Comparison of ENCODE assay signal across 1 cellular context in the genomic region with DNA sequence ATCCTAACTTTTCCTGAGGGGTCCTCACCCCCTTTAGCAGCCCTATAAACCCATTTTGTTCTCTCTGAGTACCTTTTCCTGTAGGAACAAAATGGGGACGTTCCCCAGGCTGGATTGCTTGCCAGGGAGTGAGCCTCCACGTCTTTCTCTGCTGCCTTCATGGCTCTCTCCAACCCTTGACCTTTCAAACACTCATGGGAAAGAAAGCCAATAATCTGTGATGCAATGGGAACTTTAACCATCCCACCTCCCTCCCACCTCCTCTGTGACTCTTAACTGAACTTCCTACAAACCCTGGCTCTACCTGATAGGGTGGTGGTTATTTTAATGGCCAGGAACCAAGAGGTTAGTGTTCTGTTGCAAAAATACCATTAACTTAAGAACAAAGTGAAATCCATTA.
TF ChIP-seq lines count a peak whose summit lies in the region.

No MANE protein-coding gene starts in this region.

TF ChIP-seq in HepG2, 621 proteins besides CTCF, POLR2A, EP300 and RAD21 (continued from another document and continues in another):
- TF ChIP-seq MXI1 (IDR thresholded peaks at IDR 0.05; ENCODE audit: borderline replicate concordance, low read depth, low read length) = no peak
- no peak for TF ChIP-seq ZNF775 (CRISPR knock-in tag; IDR thresholded peaks at IDR 0.05; ENCODE audit: borderline replicate concordance)
- no peak for TF ChIP-seq TOE1 (CRISPR knock-in tag; IDR thresholded peaks at IDR 0.05)
- no peak for TF ChIP-seq HOXA9 (CRISPR knock-in tag; IDR thresholded peaks at IDR 0.05; ENCODE audit: borderline replicate concordance)
- TF ChIP-seq ETV5 (CRISPR knock-in tag; IDR thresholded peaks at IDR 0.05; ENCODE audit: borderline replicate concordance) = peak; percentile 54; the same call in 1 of the 2 replicates
- no peak for TF ChIP-seq ZNF619 (CRISPR knock-in tag; IDR thresholded peaks at IDR 0.05)
- no peak for TF ChIP-seq ZSCAN25 (CRISPR knock-in tag; IDR thresholded peaks at IDR 0.05)
- no peak for TF ChIP-seq EED (CRISPR knock-in tag; IDR thresholded peaks at IDR 0.05)
- TF ChIP-seq ATM (IDR thresholded peaks at IDR 0.05; ENCODE audit: borderline replicate concordance) = no peak
- no peak for TF ChIP-seq ZNF335 (CRISPR knock-in tag; IDR thresholded peaks at IDR 0.05)
- TF ChIP-seq NPAS2 (CRISPR knock-in tag; IDR thresholded peaks at IDR 0.05; ENCODE audit: borderline replicate concordance) = no peak
- peak; percentile 55; the same call in 1 of the 2 replicates for TF ChIP-seq ERF (CRISPR knock-in tag; IDR thresholded peaks at IDR 0.05)
- no peak for TF ChIP-seq ZNF552 (CRISPR knock-in tag; IDR thresholded peaks at IDR 0.05; ENCODE audit: borderline replicate concordance)
- TF ChIP-seq HNRNPH1 (optimal IDR thresholded peaks at IDR 0.05; ENCODE audit: low read depth, low read length) = no peak
- TF ChIP-seq, protein P1, sequence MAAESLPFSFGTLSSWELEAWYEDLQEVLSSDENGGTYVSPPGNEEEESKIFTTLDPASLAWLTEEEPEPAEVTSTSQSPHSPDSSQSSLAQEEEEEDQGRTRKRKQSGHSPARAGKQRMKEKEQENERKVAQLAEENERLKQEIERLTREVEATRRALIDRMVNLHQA (CRISPR knock-in tag; IDR thresholded peaks at IDR 0.05) = no peak
- no peak for TF ChIP-seq ZNF776 (CRISPR knock-in tag; IDR thresholded peaks at IDR 0.05)
- TF ChIP-seq SRSF9 (IDR thresholded peaks at IDR 0.05; ENCODE audit: borderline replicate concordance, insufficient read depth, low read depth, low read length, poor library complexity, severe bottlenecking) = no peak
- no peak for TF ChIP-seq ADNP (CRISPR knock-in tag; IDR thresholded peaks at IDR 0.05)
- TF ChIP-seq ZSCAN22 (CRISPR knock-in tag; IDR thresholded peaks at IDR 0.05) = no peak
- TF ChIP-seq HOXA5 (CRISPR knock-in tag; IDR thresholded peaks at IDR 0.05) = no peak; the same call in 1 of the 2 replicates
- TF ChIP-seq, protein P2, sequence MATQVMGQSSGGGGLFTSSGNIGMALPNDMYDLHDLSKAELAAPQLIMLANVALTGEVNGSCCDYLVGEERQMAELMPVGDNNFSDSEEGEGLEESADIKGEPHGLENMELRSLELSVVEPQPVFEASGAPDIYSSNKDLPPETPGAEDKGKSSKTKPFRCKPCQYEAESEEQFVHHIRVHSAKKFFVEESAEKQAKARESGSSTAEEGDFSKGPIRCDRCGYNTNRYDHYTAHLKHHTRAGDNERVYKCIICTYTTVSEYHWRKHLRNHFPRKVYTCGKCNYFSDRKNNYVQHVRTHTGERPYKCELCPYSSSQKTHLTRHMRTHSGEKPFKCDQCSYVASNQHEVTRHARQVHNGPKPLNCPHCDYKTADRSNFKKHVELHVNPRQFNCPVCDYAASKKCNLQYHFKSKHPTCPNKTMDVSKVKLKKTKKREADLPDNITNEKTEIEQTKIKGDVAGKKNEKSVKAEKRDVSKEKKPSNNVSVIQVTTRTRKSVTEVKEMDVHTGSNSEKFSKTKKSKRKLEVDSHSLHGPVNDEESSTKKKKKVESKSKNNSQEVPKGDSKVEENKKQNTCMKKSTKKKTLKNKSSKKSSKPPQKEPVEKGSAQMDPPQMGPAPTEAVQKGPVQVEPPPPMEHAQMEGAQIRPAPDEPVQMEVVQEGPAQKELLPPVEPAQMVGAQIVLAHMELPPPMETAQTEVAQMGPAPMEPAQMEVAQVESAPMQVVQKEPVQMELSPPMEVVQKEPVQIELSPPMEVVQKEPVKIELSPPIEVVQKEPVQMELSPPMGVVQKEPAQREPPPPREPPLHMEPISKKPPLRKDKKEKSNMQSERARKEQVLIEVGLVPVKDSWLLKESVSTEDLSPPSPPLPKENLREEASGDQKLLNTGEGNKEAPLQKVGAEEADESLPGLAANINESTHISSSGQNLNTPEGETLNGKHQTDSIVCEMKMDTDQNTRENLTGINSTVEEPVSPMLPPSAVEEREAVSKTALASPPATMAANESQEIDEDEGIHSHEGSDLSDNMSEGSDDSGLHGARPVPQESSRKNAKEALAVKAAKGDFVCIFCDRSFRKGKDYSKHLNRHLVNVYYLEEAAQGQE (IDR thresholded peaks at IDR 0.05; ENCODE audit: borderline replicate concordance in 1 of 2, low read depth in 1 of 2, low read length in 2 of 2) = no peak
- no peak for TF ChIP-seq ARNT2 (CRISPR knock-in tag; IDR thresholded peaks at IDR 0.05; ENCODE audit: low read depth)
- no peak for TF ChIP-seq TSC22D2 (CRISPR knock-in tag; IDR thresholded peaks at IDR 0.05; ENCODE audit: borderline replicate concordance)
- TF ChIP-seq, protein P3, sequence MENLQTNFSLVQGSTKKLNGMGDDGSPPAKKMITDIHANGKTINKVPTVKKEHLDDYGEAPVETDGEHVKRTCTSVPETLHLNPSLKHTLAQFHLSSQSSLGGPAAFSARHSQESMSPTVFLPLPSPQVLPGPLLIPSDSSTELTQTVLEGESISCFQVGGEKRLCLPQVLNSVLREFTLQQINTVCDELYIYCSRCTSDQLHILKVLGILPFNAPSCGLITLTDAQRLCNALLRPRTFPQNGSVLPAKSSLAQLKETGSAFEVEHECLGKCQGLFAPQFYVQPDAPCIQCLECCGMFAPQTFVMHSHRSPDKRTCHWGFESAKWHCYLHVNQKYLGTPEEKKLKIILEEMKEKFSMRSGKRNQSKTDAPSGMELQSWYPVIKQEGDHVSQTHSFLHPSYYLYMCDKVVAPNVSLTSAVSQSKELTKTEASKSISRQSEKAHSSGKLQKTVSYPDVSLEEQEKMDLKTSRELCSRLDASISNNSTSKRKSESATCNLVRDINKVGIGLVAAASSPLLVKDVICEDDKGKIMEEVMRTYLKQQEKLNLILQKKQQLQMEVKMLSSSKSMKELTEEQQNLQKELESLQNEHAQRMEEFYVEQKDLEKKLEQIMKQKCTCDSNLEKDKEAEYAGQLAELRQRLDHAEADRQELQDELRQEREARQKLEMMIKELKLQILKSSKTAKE (CRISPR knock-in tag; IDR thresholded peaks at IDR 0.05; ENCODE audit: borderline replicate concordance) = no peak
- TF ChIP-seq, protein P4, sequence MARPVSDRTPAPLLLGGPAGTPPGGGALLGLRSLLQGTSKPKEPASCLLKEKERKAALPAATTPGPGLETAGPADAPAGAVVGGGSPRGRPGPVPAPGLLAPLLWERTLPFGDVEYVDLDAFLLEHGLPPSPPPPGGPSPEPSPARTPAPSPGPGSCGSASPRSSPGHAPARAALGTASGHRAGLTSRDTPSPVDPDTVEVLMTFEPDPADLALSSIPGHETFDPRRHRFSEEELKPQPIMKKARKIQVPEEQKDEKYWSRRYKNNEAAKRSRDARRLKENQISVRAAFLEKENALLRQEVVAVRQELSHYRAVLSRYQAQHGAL (CRISPR knock-in tag; IDR thresholded peaks at IDR 0.05; ENCODE audit: not compliant biosample characterization) = no peak
- TF ChIP-seq PTBP1 (IDR thresholded peaks at IDR 0.05; ENCODE audit: low read depth, low read length, poor library complexity, severe bottlenecking) = no peak
- no peak for TF ChIP-seq JUND (CRISPR knock-in tag; IDR thresholded peaks at IDR 0.05)
- TF ChIP-seq KAT7 (CRISPR knock-in tag; IDR thresholded peaks at IDR 0.05; ENCODE audit: borderline replicate concordance) = 0 out of 2 replicates have a peak, but pooled peaks have one; percentile 47
- TF ChIP-seq, protein P5, sequence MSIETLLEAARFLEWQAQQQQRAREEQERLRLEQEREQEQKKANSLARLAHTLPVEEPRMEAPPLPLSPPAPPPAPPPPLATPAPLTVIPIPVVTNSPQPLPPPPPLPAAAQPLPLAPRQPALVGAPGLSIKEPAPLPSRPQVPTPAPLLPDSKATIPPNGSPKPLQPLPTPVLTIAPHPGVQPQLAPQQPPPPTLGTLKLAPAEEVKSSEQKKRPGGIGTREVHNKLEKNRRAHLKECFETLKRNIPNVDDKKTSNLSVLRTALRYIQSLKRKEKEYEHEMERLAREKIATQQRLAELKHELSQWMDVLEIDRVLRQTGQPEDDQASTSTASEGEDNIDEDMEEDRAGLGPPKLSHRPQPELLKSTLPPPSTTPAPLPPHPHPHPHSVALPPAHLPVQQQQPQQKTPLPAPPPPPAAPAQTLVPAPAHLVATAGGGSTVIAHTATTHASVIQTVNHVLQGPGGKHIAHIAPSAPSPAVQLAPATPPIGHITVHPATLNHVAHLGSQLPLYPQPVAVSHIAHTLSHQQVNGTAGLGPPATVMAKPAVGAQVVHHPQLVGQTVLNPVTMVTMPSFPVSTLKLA (IDR thresholded peaks at IDR 0.05) = no peak
- peak; percentile 65; the same call in 1 of the 2 replicates for TF ChIP-seq DPF2 (CRISPR knock-in tag; IDR thresholded peaks at IDR 0.05; ENCODE audit: borderline replicate concordance, low read depth)
- TF ChIP-seq ZNF350 (CRISPR knock-in tag; IDR thresholded peaks at IDR 0.05; ENCODE audit: borderline replicate concordance, low read depth) = no peak
- no peak for TF ChIP-seq SNRNP70 (IDR thresholded peaks at IDR 0.05; ENCODE audit: low read depth, low read length)
- TF ChIP-seq ZNF781 (CRISPR knock-in tag; IDR thresholded peaks at IDR 0.05; ENCODE audit: borderline replicate concordance, not compliant biosample characterization) = no peak
- TF ChIP-seq, protein P6, sequence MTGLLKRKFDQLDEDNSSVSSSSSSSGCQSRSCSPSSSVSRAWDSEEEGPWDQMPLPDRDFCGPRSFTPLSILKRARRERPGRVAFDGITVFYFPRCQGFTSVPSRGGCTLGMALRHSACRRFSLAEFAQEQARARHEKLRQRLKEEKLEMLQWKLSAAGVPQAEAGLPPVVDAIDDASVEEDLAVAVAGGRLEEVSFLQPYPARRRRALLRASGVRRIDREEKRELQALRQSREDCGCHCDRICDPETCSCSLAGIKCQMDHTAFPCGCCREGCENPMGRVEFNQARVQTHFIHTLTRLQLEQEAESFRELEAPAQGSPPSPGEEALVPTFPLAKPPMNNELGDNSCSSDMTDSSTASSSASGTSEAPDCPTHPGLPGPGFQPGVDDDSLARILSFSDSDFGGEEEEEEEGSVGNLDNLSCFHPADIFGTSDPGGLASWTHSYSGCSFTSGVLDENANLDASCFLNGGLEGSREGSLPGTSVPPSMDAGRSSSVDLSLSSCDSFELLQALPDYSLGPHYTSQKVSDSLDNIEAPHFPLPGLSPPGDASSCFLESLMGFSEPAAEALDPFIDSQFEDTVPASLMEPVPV (CRISPR knock-in tag; IDR thresholded peaks at IDR 0.05) = no peak
- TF ChIP-seq SNAPC2 (CRISPR knock-in tag; IDR thresholded peaks at IDR 0.05) = no peak
- TF ChIP-seq ZFP36L2 (CRISPR knock-in tag; IDR thresholded peaks at IDR 0.05) = no peak
- TF ChIP-seq, protein P7, sequence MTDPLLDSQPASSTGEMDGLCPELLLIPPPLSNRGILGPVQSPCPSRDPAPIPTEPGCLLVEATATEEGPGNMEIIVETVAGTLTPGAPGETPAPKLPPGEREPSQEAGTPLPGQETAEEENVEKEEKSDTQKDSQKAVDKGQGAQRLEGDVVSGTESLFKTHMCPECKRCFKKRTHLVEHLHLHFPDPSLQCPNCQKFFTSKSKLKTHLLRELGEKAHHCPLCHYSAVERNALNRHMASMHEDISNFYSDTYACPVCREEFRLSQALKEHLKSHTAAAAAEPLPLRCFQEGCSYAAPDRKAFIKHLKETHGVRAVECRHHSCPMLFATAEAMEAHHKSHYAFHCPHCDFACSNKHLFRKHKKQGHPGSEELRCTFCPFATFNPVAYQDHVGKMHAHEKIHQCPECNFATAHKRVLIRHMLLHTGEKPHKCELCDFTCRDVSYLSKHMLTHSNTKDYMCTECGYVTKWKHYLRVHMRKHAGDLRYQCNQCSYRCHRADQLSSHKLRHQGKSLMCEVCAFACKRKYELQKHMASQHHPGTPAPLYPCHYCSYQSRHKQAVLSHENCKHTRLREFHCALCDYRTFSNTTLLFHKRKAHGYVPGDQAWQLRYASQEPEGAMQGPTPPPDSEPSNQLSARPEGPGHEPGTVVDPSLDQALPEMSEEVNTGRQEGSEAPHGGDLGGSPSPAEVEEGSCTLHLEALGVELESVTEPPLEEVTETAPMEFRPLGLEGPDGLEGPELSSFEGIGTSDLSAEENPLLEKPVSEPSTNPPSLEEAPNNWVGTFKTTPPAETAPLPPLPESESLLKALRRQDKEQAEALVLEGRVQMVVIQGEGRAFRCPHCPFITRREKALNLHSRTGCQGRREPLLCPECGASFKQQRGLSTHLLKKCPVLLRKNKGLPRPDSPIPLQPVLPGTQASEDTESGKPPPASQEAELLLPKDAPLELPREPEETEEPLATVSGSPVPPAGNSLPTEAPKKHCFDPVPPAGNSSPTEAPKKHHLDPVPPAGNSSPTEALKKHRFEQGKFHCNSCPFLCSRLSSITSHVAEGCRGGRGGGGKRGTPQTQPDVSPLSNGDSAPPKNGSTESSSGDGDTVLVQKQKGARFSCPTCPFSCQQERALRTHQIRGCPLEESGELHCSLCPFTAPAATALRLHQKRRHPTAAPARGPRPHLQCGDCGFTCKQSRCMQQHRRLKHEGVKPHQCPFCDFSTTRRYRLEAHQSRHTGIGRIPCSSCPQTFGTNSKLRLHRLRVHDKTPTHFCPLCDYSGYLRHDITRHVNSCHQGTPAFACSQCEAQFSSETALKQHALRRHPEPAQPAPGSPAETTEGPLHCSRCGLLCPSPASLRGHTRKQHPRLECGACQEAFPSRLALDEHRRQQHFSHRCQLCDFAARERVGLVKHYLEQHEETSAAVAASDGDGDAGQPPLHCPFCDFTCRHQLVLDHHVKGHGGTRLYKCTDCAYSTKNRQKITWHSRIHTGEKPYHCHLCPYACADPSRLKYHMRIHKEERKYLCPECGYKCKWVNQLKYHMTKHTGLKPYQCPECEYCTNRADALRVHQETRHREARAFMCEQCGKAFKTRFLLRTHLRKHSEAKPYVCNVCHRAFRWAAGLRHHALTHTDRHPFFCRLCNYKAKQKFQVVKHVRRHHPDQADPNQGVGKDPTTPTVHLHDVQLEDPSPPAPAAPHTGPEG (CRISPR knock-in tag; IDR thresholded peaks at IDR 0.05) = no peak
- TF ChIP-seq ZNF766 (CRISPR knock-in tag; IDR thresholded peaks at IDR 0.05; ENCODE audit: borderline replicate concordance) = no peak
- TF ChIP-seq ZNF432 (CRISPR knock-in tag; IDR thresholded peaks at IDR 0.05; ENCODE audit: borderline replicate concordance) = no peak
- 0 out of 2 replicates have a peak, but pooled peaks have one; percentile 4 for TF ChIP-seq ZBTB7A (CRISPR knock-in tag; IDR thresholded peaks at IDR 0.05)
- TF ChIP-seq ZKSCAN5 (CRISPR knock-in tag; IDR thresholded peaks at IDR 0.05) = no peak
- TF ChIP-seq RNF2 (conservative IDR thresholded peaks at IDR 0.05; ENCODE audit: low read depth) = no peak
- TF ChIP-seq JDP2 (CRISPR knock-in tag; IDR thresholded peaks at IDR 0.05; ENCODE audit: borderline replicate concordance) = no peak
- no peak for TF ChIP-seq ZNF446 (CRISPR knock-in tag; IDR thresholded peaks at IDR 0.05)
- no peak for TF ChIP-seq NBN (conservative IDR thresholded peaks at IDR 0.05)
